ENCODE assay signal across 8 cellular contexts in genomic region chr17:76492989-76493501, GRCh38. TPM values are rescaled to one million over a fixed set of nuclear protein-coding genes. Genes with fewer than 3 reads are reported as not detected.
A peak's percentile ranks its signal among the peaks of the same experiment; 100 is the strongest.
DNase-seq lines count a peak whose midpoint lies in the region; ATAC-seq, FAIRE-seq and TF ChIP-seq lines count a peak whose summit lies in the region.

No MANE protein-coding gene starts in this region.

- no peak for TF ChIP-seq CTCF in heart left ventricle (IDR thresholded peaks at IDR 0.05)
- TF ChIP-seq CTCF in sigmoid colon (IDR thresholded peaks at IDR 0.05) = no peak

- WGBS in heart left ventricle, 4 donors = 30 to 38% (median 32%) methylated on average over 15 of the region's 15 CpGs
- 1 to 6% methylated on average over 15 of the region's 15 CpGs for WGBS in sigmoid colon, 2 donors

- H3K27me3 ChIP-seq in H7 (ENCODE audit: control insufficient read depth, insufficient read depth, low read length) (no peaks in the 10 kb centered on the region), NT2/D1 (ENCODE audit: insufficient read depth, insufficient read length) (no peaks in the 10 kb centered on the region), heart left ventricle (no peaks in the 10 kb centered on the region), sigmoid colon (no peaks in the 10 kb centered on the region)

- H3K4me1 ChIP-seq in NT2/D1 (ENCODE audit: insufficient read depth, insufficient read length) (peaks cover 23% of the 10 kb centered on the region), heart left ventricle (peaks cover 6 to 97% (median 36%) of the 10 kb centered on the region in 12 donors), sigmoid colon (peaks cover 0 to 8% (median 6%) of the 10 kb centered on the region in 4 donors)

- H3K9me3 ChIP-seq in NT2/D1 (ENCODE audit: insufficient read depth, low read length) = no peaks in the 10 kb centered on the region
- H3K9me3 ChIP-seq in heart left ventricle = no peaks in the 10 kb centered on the region
- no peaks in the 10 kb centered on the region for H3K9me3 ChIP-seq in sigmoid colon

- H3K27ac ChIP-seq in heart left ventricle = peak overlapping the region; percentile 62 to 98 (median 78)
- H3K27ac ChIP-seq in sigmoid colon = peak overlapping the region; percentile 55 to 70 (median 66)

- no peaks in the 10 kb centered on the region for H3K36me3 Mint-ChIP-seq in activated naive CD8-positive, alpha-beta T cell treated with anti-CD3 and anti-CD28 coated beads, Interleukin-2, amount 50 U/mL, for 24 hours (ENCODE audit: low read depth)

- no peak overlapping the region for H3K4me3 ChIP-seq in H7 (ENCODE audit: insufficient read depth, low read depth, low read length)
- no peak overlapping the region for H3K4me3 ChIP-seq in NT2/D1 (ENCODE audit: insufficient read length, low read depth)
- peak overlapping the region in 8 of 12 donors; percentile 2 to 47 (median 19) for H3K4me3 ChIP-seq in heart left ventricle
- H3K4me3 ChIP-seq in sigmoid colon = peak overlapping the region in 1 of 4 donors; percentile 2

- intact Hi-C loops in heart left ventricle (cut with DNase I) = no loop called here
- intact Hi-C loops in sigmoid colon (cut with DNase I) = no loop called here

- H3K27ac Mint-ChIP-seq in activated naive CD8-positive, alpha-beta T cell treated with anti-CD3 and anti-CD28 coated beads, Interleukin-2, amount 50 U/mL, for 24 hours = peak overlapping the region; percentile 93

- peak overlapping the region; percentile 73 for H3K4me3 Mint-ChIP-seq in activated naive CD8-positive, alpha-beta T cell treated with anti-CD3 and anti-CD28 coated beads, Interleukin-2, amount 50 U/mL, for 24 hours

- peak overlapping the region; percentile 12 for H3K9ac ChIP-seq in NT2/D1 (ENCODE audit: insufficient read length, low read depth)

- H3K27me3 Mint-ChIP-seq in activated naive CD8-positive, alpha-beta T cell treated with anti-CD3 and anti-CD28 coated beads, Interleukin-2, amount 50 U/mL, for 24 hours = no peaks in the 10 kb centered on the region

- H3K36me3 ChIP-seq in H7 (replicated peaks; ENCODE audit: control insufficient read depth, insufficient read depth, low read length) (no peaks in the 10 kb centered on the region), NT2/D1 (ENCODE audit: insufficient read depth, insufficient read length, low read length) (peaks cover 33% of the 10 kb centered on the region), heart left ventricle (peaks cover 0 to 5% (median 0%) of the 10 kb centered on the region in 9 donors), sigmoid colon (no peaks in the 10 kb centered on the region)

- peaks cover 65% of the 10 kb centered on the region for H3K4me1 Mint-ChIP-seq in activated naive CD8-positive, alpha-beta T cell treated with anti-CD3 and anti-CD28 coated beads, Interleukin-2, amount 50 U/mL, for 24 hours

- peak; percentile 45 for DNase-seq in GM12891 (ENCODE audit: insufficient read length, low spot score)
- peak; percentile 74 for DNase-seq in H7
- no peak for DNase-seq in NT2/D1 (ENCODE audit: low read depth, low spot score)
- peak; percentile 70 for DNase-seq in activated naive CD8-positive, alpha-beta T cell treated with anti-CD3 and anti-CD28 coated beads, Interleukin-2, amount 50 U/mL, for 24 hours
- DNase-seq in heart left ventricle = peak; percentile 62 to 85 (median 83)
- DNase-seq in sigmoid colon = peak; percentile 87
- no peak for DNase-seq in DMS 273 (lab: John Stamatoyannopoulos, UW; ENCODE audit: unreplicated experiment)
- no peak for DNase-seq in mesenteric fat pad (ENCODE audit: low spot score)

- peak in 2 of 4 donors; percentile 36 to 50 for TF ChIP-seq EP300 in sigmoid colon (IDR thresholded peaks at IDR 0.05)

- no peak for TF ChIP-seq POLR2A in GM12891 (IDR thresholded peaks at IDR 0.05; ENCODE audit: low read depth, low read length)
- no peak for TF ChIP-seq POLR2A in heart left ventricle (IDR thresholded peaks at IDR 0.05)
- TF ChIP-seq POLR2A in sigmoid colon (IDR thresholded peaks at IDR 0.05) = no peak

- FAIRE-seq in GM12891 (lab: Jason Lieb, UNC) = no peak

- peak; percentile 74 for ATAC-seq in activated naive CD8-positive, alpha-beta T cell treated with anti-CD3 and anti-CD28 coated beads, Interleukin-2, amount 50 U/mL, for 24 hours
- ATAC-seq in heart left ventricle = peak; percentile 54 to 68 (median 65)

- H3K9me3 Mint-ChIP-seq in activated naive CD8-positive, alpha-beta T cell treated with anti-CD3 and anti-CD28 coated beads, Interleukin-2, amount 50 U/mL, for 24 hours = no peaks in the 10 kb centered on the region

TF ChIP-seq in GM12891, 5 proteins besides CTCF, POLR2A, EP300 and RAD21:
- TF ChIP-seq POLR2AphosphoS5 (IDR thresholded peaks at IDR 0.05; ENCODE audit: low read depth, low read length) (no peak), SPI1 (IDR thresholded peaks at IDR 0.05; ENCODE audit: low read depth, low read length) (0 out of 2 replicates have a peak, but pooled peaks have one; percentile 1), POU2F2 (IDR thresholded peaks at IDR 0.05; ENCODE audit: low read depth, low read length) (no peak)
TF ChIP-seq in GM12891: peak in this region for 1.

RNA-seq across cellular contexts. Expression of gene RHBDF2, which starts 8.2 kb away (rescaled TPM):
- polyA plus RNA-seq in GM12891 (2012; ENCODE audit: low read depth, missing spikeins) = 11.8 TPM
- total RNA-seq in H7 (2014; rRNA removed; shearing (Covaris generic)) = 23.0 and 34.3 TPM in 2 replicates
- total RNA-seq in heart left ventricle (10 to 100 TPM in 7 of 9 donors, 1 to 10 TPM in 2; 6.3 to 49.4 (median 14.1) TPM), sigmoid colon (10 to 100 TPM in 3 of 4 donors, 1 to 10 TPM in 1; 7.9 to 27.6 (median 12.5) TPM), mesenteric fat pad (52.7 TPM)
- polyA plus RNA-seq in heart left ventricle (10 to 100 TPM; 11.7 to 18.3 TPM), sigmoid colon (10 to 100 TPM in 1 of 3 donors, 1 to 10 TPM in 2; 1.2 to 35.7 (median 5.8) TPM)

RNA-seq across cellular contexts. Expression of gene AANAT, which starts 25.6 kb away (rescaled TPM):
- polyA plus RNA-seq in GM12891 (2012; ENCODE audit: low read depth, missing spikeins) = 0.13 TPM
- 0.17 TPM in 1 of 2 replicates, not detected in the other for total RNA-seq in H7 (2014; rRNA removed; shearing (Covaris generic))
- not detected for total RNA-seq in heart left ventricle
- under 1 TPM in 1 of 2 donors, not detected in 1; 0.19 TPM for polyA plus RNA-seq in heart left ventricle
- not detected for total RNA-seq in sigmoid colon
- polyA plus RNA-seq in sigmoid colon = under 1 TPM in 1 of 3 donors, not detected in 2; 0.12 TPM
- not detected for total RNA-seq in mesenteric fat pad

RNA-seq across cellular contexts. Expression of gene UBE2O, which starts 40.1 kb away (rescaled TPM):
- 14.6 TPM for polyA plus RNA-seq in GM12891 (2012; ENCODE audit: low read depth, missing spikeins)
- total RNA-seq in H7 (2014; rRNA removed; shearing (Covaris generic)) = 52.2 and 58.7 TPM in 2 replicates
- total RNA-seq in heart left ventricle = 10 to 100 TPM; 23.0 to 36.1 (median 31.8) TPM
- polyA plus RNA-seq in heart left ventricle = 10 to 100 TPM; 16.0 to 19.3 TPM
- 10 to 100 TPM; 11.0 to 26.3 (median 16.1) TPM for total RNA-seq in sigmoid colon
- polyA plus RNA-seq in sigmoid colon = 10 to 100 TPM in 1 of 3 donors, 1 to 10 TPM in 2; 6.2 to 16.1 (median 6.6) TPM
- 20.4 TPM for total RNA-seq in mesenteric fat pad

RNA-seq across cellular contexts. Expression of gene CYGB, which starts 44.5 kb away (rescaled TPM):
- polyA plus RNA-seq in GM12891 (2012; ENCODE audit: low read depth, missing spikeins) = not detected
- 1.4 and 3.5 TPM in 2 replicates for total RNA-seq in H7 (2014; rRNA removed; shearing (Covaris generic))
- total RNA-seq in heart left ventricle = 10 to 100 TPM; 11.8 to 37.9 (median 21.9) TPM
- polyA plus RNA-seq in heart left ventricle = 10 to 100 TPM; 16.7 to 25.9 TPM
- total RNA-seq in sigmoid colon = 10 to 100 TPM; 18.6 to 33.4 (median 19.3) TPM
- 10 to 100 TPM in 2 of 3 donors, 1 to 10 TPM in 1; 9.7 to 25.8 (median 10.1) TPM for polyA plus RNA-seq in sigmoid colon
- total RNA-seq in mesenteric fat pad = 55.6 TPM

RNA-seq across cellular contexts. Expression of gene PRCD, which starts 46.8 kb away (rescaled TPM):
- 0.23 TPM for polyA plus RNA-seq in GM12891 (2012; ENCODE audit: low read depth, missing spikeins)
- total RNA-seq in H7 (2014; rRNA removed; shearing (Covaris generic)) = 0.70 and 0.83 TPM in 2 replicates
- total RNA-seq in heart left ventricle = 1 to 10 TPM; 1.1 to 4.9 (median 2.7) TPM
- polyA plus RNA-seq in heart left ventricle = 1 to 10 TPM; 1.2 to 7.6 TPM
- 1 to 10 TPM; 1.1 to 6.1 (median 3.6) TPM for total RNA-seq in sigmoid colon
- 1 to 10 TPM in 2 of 3 donors, not detected in 1; 4.8 to 7.1 TPM for polyA plus RNA-seq in sigmoid colon
- 5.4 TPM for total RNA-seq in mesenteric fat pad

Comparison
In these comparisons a context has a peak if more than half of its experiments do, and no peak if none do; other contexts are left out.
1. DNase-seq: peak in GM12891 (single experiment), H7 (single experiment), activated naive CD8-positive, alpha-beta T cell treated with anti-CD3 and anti-CD28 coated beads, Interleukin-2, amount 50 U/mL, for 24 hours (single experiment), heart left ventricle (5 of 5) and sigmoid colon (single experiment); none in NT2/D1 (single experiment), DMS 273 (single experiment) and mesenteric fat pad (single experiment).
2. H3K4me3 ChIP-seq: peak in heart left ventricle (8 of 12); none in H7 (single experiment) and NT2/D1 (single experiment).